In genomic region chr10:14859775-14860174, GRCh38 we compare ENCODE assay signal across 1 cellular context.
A peak's percentile ranks its signal among the peaks of the same experiment; 100 is the strongest.
TF ChIP-seq lines count a peak whose summit lies in the region.

No MANE protein-coding gene starts in this region.

TF ChIP-seq in HEK293, 187 proteins besides CTCF, POLR2A, EP300 and RAD21:
- TF ChIP-seq, protein P1, sequence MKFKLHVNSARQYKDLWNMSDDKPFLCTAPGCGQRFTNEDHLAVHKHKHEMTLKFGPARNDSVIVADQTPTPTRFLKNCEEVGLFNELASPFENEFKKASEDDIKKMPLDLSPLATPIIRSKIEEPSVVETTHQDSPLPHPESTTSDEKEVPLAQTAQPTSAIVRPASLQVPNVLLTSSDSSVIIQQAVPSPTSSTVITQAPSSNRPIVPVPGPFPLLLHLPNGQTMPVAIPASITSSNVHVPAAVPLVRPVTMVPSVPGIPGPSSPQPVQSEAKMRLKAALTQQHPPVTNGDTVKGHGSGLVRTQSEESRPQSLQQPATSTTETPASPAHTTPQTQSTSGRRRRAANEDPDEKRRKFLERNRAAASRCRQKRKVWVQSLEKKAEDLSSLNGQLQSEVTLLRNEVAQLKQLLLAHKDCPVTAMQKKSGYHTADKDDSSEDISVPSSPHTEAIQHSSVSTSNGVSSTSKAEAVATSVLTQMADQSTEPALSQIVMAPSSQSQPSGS (tag by site-specific recombination; IDR thresholded peaks at IDR 0.05; ENCODE audit: low read depth): peak; percentile 46; the same call in 1 of the 2 replicates
- TF ChIP-seq ZNF600 (tag by site-specific recombination; IDR thresholded peaks at IDR 0.05): no peak
